In the genomic region with DNA sequence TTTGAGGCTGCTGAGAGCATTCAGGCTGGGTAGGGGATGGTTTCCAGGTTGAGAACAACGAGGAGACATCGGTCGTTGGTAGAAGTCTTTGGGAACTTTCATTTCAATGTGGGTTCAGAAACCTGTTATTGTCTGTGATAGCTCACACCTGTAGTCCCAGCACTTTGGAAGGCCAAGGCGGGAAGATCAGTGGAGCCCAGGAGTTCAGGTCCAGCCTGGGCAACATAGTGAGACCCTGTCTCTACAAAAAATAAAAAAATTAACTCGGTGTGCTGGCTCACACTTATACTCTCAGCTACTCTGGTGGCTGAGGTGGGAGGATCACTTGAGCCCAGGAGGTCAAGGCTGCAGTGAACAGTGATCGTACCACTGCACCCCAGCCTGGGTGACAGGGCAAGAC, we compare ENCODE assay signal across 1 cellular context.
TF ChIP-seq lines count a peak whose summit lies in the region.

No MANE protein-coding gene starts in this region.

TF ChIP-seq in H1, 55 proteins besides CTCF, POLR2A, EP300 and RAD21:
- no peak for TF ChIP-seq KDM1A (IDR thresholded peaks at IDR 0.05; ENCODE audit: borderline replicate concordance, low read length)
- no peak for TF ChIP-seq KDM4A (IDR thresholded peaks at IDR 0.05; ENCODE audit: low read depth, low read length, severe bottlenecking)
